ENCODE assay signal across 13 cellular contexts in the genomic region with DNA sequence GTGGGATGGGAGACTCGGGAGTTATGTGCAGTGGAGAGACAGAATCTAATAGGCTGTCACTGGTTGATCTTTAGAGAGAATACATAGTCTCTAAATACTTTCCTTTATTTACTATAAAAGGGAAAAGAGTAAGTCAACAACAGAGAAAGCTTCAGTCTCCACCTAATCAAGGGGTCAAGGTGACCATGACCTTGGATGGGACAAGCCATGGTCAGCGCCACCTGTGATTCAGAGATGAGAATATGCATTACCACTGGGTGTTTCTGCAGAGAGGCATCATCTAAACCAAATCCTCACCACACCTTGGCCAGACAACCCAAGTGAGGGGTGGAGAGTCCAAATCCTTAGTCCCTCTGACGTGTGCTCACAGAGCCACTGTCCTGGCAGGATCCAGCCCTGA. TPM values are rescaled to one million over a fixed set of nuclear protein-coding genes. Genes with fewer than 3 reads are reported as not detected.
DNase-seq lines count a peak whose midpoint lies in the region; ATAC-seq and TF ChIP-seq lines count a peak whose summit lies in the region.
"Had no signal": no experiment of that assay in that cellular context is flagged by ENCODE, and none has a peak within 500 bp of the region (broad histone marks: within the 10 kb centered on the region; RNA-seq: fewer than 3 reads in every experiment).

No MANE protein-coding gene starts in this region.

- peak overlapping the region; percentile 71 for H3K27ac Mint-ChIP-seq in endodermal cell
- H3K27ac Mint-ChIP-seq: CD8-positive, alpha-beta memory T cell had no signal

- no peak overlapping the region for H2BK5ac ChIP-seq in neuronal stem cell (ENCODE audit: low read length)

- no peak overlapping the region for H2BK12ac ChIP-seq in neuronal stem cell (ENCODE audit: low read length)

- peak overlapping the region; percentile 52 for H3K4me3 ChIP-seq in OCI-LY1 (ENCODE audit: low read depth, low read length, poor library complexity, severe bottlenecking)
- no peak overlapping the region for H3K4me3 ChIP-seq in endodermal cell (ENCODE audit: low read length)
- H3K4me3 ChIP-seq in neuronal stem cell (ENCODE audit: low read length in 2 of 2): no peak overlapping the region
- H3K4me3 ChIP-seq: A549, GM23248 had no signal

- no peaks in the 10 kb centered on the region for H3K9me3 ChIP-seq in OCI-LY1 (ENCODE audit: low read length)
- H3K9me3 ChIP-seq in endodermal cell (ENCODE audit: control insufficient read depth, low read length): no peaks in the 10 kb centered on the region
- no peaks in the 10 kb centered on the region for H3K9me3 ChIP-seq in neuronal stem cell (replicated peaks in 1 of 2; ENCODE audit: control insufficient read depth in 2 of 2, insufficient read depth in 1 of 2, low read depth in 1 of 2, low read length in 2 of 2)
- H3K9me3 ChIP-seq: A549, BE2C had no signal

- no peaks in the 10 kb centered on the region for H3F3A ChIP-seq in OCI-LY1 (ENCODE audit: insufficient read depth, low read length)

- H3K4me2 ChIP-seq in OCI-LY1 (ENCODE audit: low read length) (peak overlapping the region; percentile 55; the same call in 1 of the 2 replicates), neuronal stem cell (ENCODE audit: insufficient read depth, low read length, poor library complexity, severe bottlenecking) (no peak overlapping the region)

- H3K79me1 ChIP-seq in neuronal stem cell (ENCODE audit: low read depth, low read length): no peaks in the 10 kb centered on the region

- H3K23ac ChIP-seq in neuronal stem cell (ENCODE audit: low read depth, low read length, poor library complexity): no peak overlapping the region

- H2AFZ ChIP-seq in OCI-LY1 (ENCODE audit: low read length) (no peak overlapping the region), neuronal stem cell (ENCODE audit: low read length) (no peak overlapping the region)
- H2AFZ ChIP-seq: GM23248 had no signal

- no peak overlapping the region for H3K14ac ChIP-seq in neuronal stem cell (ENCODE audit: low read length)

- H3K4me1 ChIP-seq in OCI-LY1 (ENCODE audit: insufficient read depth, low read length, severe bottlenecking): peaks cover 73% of the 10 kb centered on the region
- peaks cover 22% of the 10 kb centered on the region for H3K4me1 ChIP-seq in endodermal cell (ENCODE audit: control insufficient read depth, insufficient read depth, low read length)
- peaks cover 0 to 16% of the 10 kb centered on the region in 2 donors for H3K4me1 ChIP-seq in neuronal stem cell (ENCODE audit: control insufficient read depth in 2 of 2, insufficient read depth in 1 of 2, low read depth in 1 of 2, low read length in 2 of 2)
- H3K4me1 ChIP-seq: BE2C had no signal

- H2BK120ac ChIP-seq in neuronal stem cell (ENCODE audit: low read depth, low read length): no peak overlapping the region

- no peak overlapping the region for H2BK15ac ChIP-seq in neuronal stem cell (ENCODE audit: low read length)

- no peak overlapping the region for H3K4me3 Mint-ChIP-seq in endodermal cell
- H3K4me3 Mint-ChIP-seq: CD8-positive, alpha-beta memory T cell had no signal

- no peaks in the 10 kb centered on the region for H3K9me3 Mint-ChIP-seq in endodermal cell

- H3K9ac ChIP-seq in OCI-LY1 (ENCODE audit: low read length) (no peak overlapping the region; the same call in 1 of the 2 replicates), endodermal cell (ENCODE audit: extremely low read depth, low read length, poor library complexity, severe bottlenecking) (no peak overlapping the region), neuronal stem cell (ENCODE audit: low read depth, low read length, poor library complexity) (no peak overlapping the region)
- H3K9ac ChIP-seq: GM23248 had no signal

- H2AK5ac ChIP-seq in neuronal stem cell (ENCODE audit: low read depth, low read length): no peak overlapping the region

- H4K20me1 ChIP-seq in OCI-LY1 (ENCODE audit: insufficient read depth, low read length): no peaks in the 10 kb centered on the region

- no peak overlapping the region for H3K18ac ChIP-seq in neuronal stem cell (ENCODE audit: low read length)

- no peaks in the 10 kb centered on the region for H3K36me3 Mint-ChIP-seq in endodermal cell (ENCODE audit: low read depth)
- H3K36me3 Mint-ChIP-seq: CD8-positive, alpha-beta memory T cell had no signal

- no peaks in the 10 kb centered on the region for H3K9me2 ChIP-seq in OCI-LY1 (ENCODE audit: low read depth, low read length)

- WGBS in endodermal cell (ENCODE audit: insufficient coverage in 1 of 2, insufficient read length in 1 of 2), 2 experiments: 88 to 100% methylated on average over 1 to 3 of the region's 3 CpGs
- no CpG with 5 or more reads among the region's 3 CpGs for WGBS in neuronal stem cell (ENCODE audit: extremely low coverage in 2 of 2, insufficient read length in 2 of 2, insufficient replicate concordance in 1 of 2), 2 donors

- DNase-seq in endodermal cell (no peak), neuronal stem cell (ENCODE audit: low spot score) (no peak), NCI-H1694 (lab: John Stamatoyannopoulos, UW) (no peak)
- DNase-seq: BE2C; CD8-positive, alpha-beta memory T cell; DMS53; GM23248; H7; IMR-90 had no signal

- TF ChIP-seq CTCF in OCI-LY1 (IDR thresholded peaks at IDR 0.05; ENCODE audit: low read length) (no peak), endodermal cell (conservative IDR thresholded peaks at IDR 0.05) (no peak)

- peak overlapping the region; percentile 4 for H3K27ac ChIP-seq in OCI-LY1 (ENCODE audit: low read depth, low read length, poor library complexity, severe bottlenecking)
- no peak overlapping the region for H3K27ac ChIP-seq in endodermal cell (ENCODE audit: low read depth, low read length)
- no peak overlapping the region for H3K27ac ChIP-seq in neuronal stem cell (replicated peaks; ENCODE audit: low read length)
- H3K27ac ChIP-seq: GM23248 had no signal

- no peaks in the 10 kb centered on the region for H3K27me3 ChIP-seq in OCI-LY1 (ENCODE audit: insufficient read depth, low read length)
- no peaks in the 10 kb centered on the region for H3K27me3 ChIP-seq in endodermal cell (ENCODE audit: control insufficient read depth, insufficient read depth, low read length, poor library complexity, severe bottlenecking)
- H3K27me3 ChIP-seq in neuronal stem cell (ENCODE audit: control insufficient read depth in 3 of 3, insufficient read depth in 3 of 3, low read depth in 1 of 3, low read length in 3 of 3): no peaks in the 10 kb centered on the region

- H3K4me1 Mint-ChIP-seq in endodermal cell: peaks cover 79% of the 10 kb centered on the region
- H3K4me1 Mint-ChIP-seq: CD8-positive, alpha-beta memory T cell had no signal

- no peaks in the 10 kb centered on the region for H3K27me3 Mint-ChIP-seq in endodermal cell (ENCODE audit: insufficient read depth)

- H3K79me2 ChIP-seq in OCI-LY1 (ENCODE audit: insufficient read depth, low read length): peaks cover 37% of the 10 kb centered on the region

- peak overlapping the region; percentile 88 for H4K8ac ChIP-seq in neuronal stem cell (ENCODE audit: low read depth, low read length)

- peaks cover 3% of the 10 kb centered on the region; the same call in 1 of the 2 replicates for H3K36me3 ChIP-seq in OCI-LY1 (ENCODE audit: insufficient read depth, low read length)
- no peaks in the 10 kb centered on the region for H3K36me3 ChIP-seq in endodermal cell (ENCODE audit: control insufficient read depth, insufficient read depth, low read length)
- H3K36me3 ChIP-seq in neuronal stem cell (replicated peaks in 1 of 2; ENCODE audit: control insufficient read depth in 2 of 2, insufficient read depth in 2 of 2, low read length in 2 of 2): no peaks in the 10 kb centered on the region
- H3K36me3 ChIP-seq: BE2C had no signal

- H4K91ac ChIP-seq in neuronal stem cell (ENCODE audit: low read depth, low read length, poor library complexity): no peak overlapping the region

- ATAC-seq in HG02884 (IDR thresholded peaks at IDR 0.05; ENCODE audit: unreplicated experiment): no peak
- ATAC-seq in GM18858 (IDR thresholded peaks at IDR 0.05; ENCODE audit: unreplicated experiment): no peak
- ATAC-seq: A549 had no signal

- no peak overlapping the region for H3K4ac ChIP-seq in neuronal stem cell (ENCODE audit: low read length)

RNA-seq across cellular contexts. Expression of a gene that starts 39.9 kb away (rescaled TPM):
- total RNA-seq in endodermal cell: 10 to 100 TPM; 33.8 to 38.5 TPM
- 18.1 TPM for polyA plus RNA-seq in endodermal cell (2013, experiment 1 of 2)
- polyA plus RNA-seq in endodermal cell (2013, experiment 2 of 2): 19.3 TPM
- polyA plus RNA-seq in neuronal stem cell (2013, experiment 1 of 2): 19.8 TPM
- polyA plus RNA-seq in neuronal stem cell (2013, experiment 2 of 2): 19.8 TPM
- polyA plus RNA-seq: CD8-positive, alpha-beta memory T cell had no signal
